Comparison of ENCODE assay signal across 1 cellular context in genomic region chr11:124725719-124726105, GRCh38.
TF ChIP-seq lines count a peak whose summit lies in the region.

No MANE protein-coding gene starts in this region.

TF ChIP-seq in endothelial cell of umbilical vein, 7 proteins besides CTCF, POLR2A, EP300 and RAD21:
- no peak for TF ChIP-seq MAX (IDR thresholded peaks at IDR 0.05; ENCODE audit: insufficient read depth, insufficient read length)
- TF ChIP-seq POLR2AphosphoS5 (IDR thresholded peaks at IDR 0.05; ENCODE audit: insufficient read depth, low read depth, low read length), result peak; percentile 49
- TF ChIP-seq JUN (IDR thresholded peaks at IDR 0.05; ENCODE audit: borderline replicate concordance, insufficient read depth, insufficient read length, low read depth), result peak; percentile 76
- no peak for TF ChIP-seq MYC (IDR thresholded peaks at IDR 0.05; ENCODE audit: low read depth, low read length)
- TF ChIP-seq GATA2 (IDR thresholded peaks at IDR 0.05; ENCODE audit: insufficient read depth, insufficient read length, low read depth, low read length), result peak; percentile 55
- TF ChIP-seq FOS (IDR thresholded peaks at IDR 0.05; ENCODE audit: borderline replicate concordance, insufficient read depth, low read length), result peak; percentile 90
